In genomic region chr1:205658943-205659581, GRCh38 we compare ENCODE assay signal across 8 cellular contexts. TPM values are rescaled to one million over a fixed set of nuclear protein-coding genes. Genes with fewer than 3 reads are reported as not detected.
DNase-seq lines count a peak whose midpoint lies in the region; ATAC-seq and TF ChIP-seq lines count a peak whose summit lies in the region.

No MANE protein-coding gene starts in this region.

- H3K9me3 Mint-ChIP-seq in T-cell: no peaks in the 10 kb centered on the region

- no peak overlapping the region for H3K27ac Mint-ChIP-seq in T-cell

- intact Hi-C loops in left ventricle myocardium inferior (cut with micrococcal nuclease): loop anchor here (5.0 kb wide), 2 partner anchors 67 to 132 kb away; no protein-coding TSS in a partner anchor

- H3K4me1 Mint-ChIP-seq in T-cell: peaks cover 0 to 5% (median 0%) of the 10 kb centered on the region in 3 donors

- no peaks in the 10 kb centered on the region for H3K27me3 ChIP-seq in left ventricle myocardium inferior (ENCODE audit: low read depth)

- H3K9me3 ChIP-seq in left ventricle myocardium inferior (replicated peaks): no peaks in the 10 kb centered on the region

- no peak overlapping the region for H3K4me3 ChIP-seq in left ventricle myocardium inferior
- H3K4me3 ChIP-seq in retinal pigment epithelial cell (ENCODE audit: low read length): no peak overlapping the region

- DNase-seq in DMS 273 (lab: John Stamatoyannopoulos, UW; ENCODE audit: unreplicated experiment): peak; percentile 92
- peak; percentile 58 for DNase-seq in M059J (ENCODE audit: low read depth)
- DNase-seq in T-cell: peak; percentile 32 to 77 (median 67)
- peak; percentile 28 for DNase-seq in amniotic epithelial cell (ENCODE audit: low read depth)
- peak; percentile 81 for DNase-seq in left ventricle myocardium inferior
- no peak for DNase-seq in retinal pigment epithelial cell (ENCODE audit: low read depth)

- peaks cover 21% of the 10 kb centered on the region for H3K4me1 ChIP-seq in left ventricle myocardium inferior

- H3K27me3 Mint-ChIP-seq in T-cell: peaks cover 4 to 6% of the 10 kb centered on the region in 2 donors

- TF ChIP-seq CTCF in left ventricle myocardium inferior (IDR thresholded peaks at IDR 0.05; ENCODE audit: borderline replicate concordance) (peak; percentile 92), retinal pigment epithelial cell (conservative IDR thresholded peaks at IDR 0.05; ENCODE audit: low read depth, low read length) (peak; percentile 87)

- ATAC-seq in GM21717 (IDR thresholded peaks at IDR 0.05; ENCODE audit: unreplicated experiment) (peak; percentile 68), T-cell (replicated peaks in 1 of 4) (peak; percentile 83 to 94 (median 88)), HG03025 (IDR thresholded peaks at IDR 0.05; ENCODE audit: low FRiP score, unreplicated experiment) (no peak)

- H3K27ac ChIP-seq in left ventricle myocardium inferior (replicated peaks): no peak overlapping the region

- CTCF ChIA-PET in T-cell (lab: Charles Lee): interaction anchor here (0.5 to 6.9 kb wide), 33 partner anchors 8 to 323 kb away, joined by 3 to 142 read pairs (median 5); partner anchors contain the start of gene ELK4 (in 1 of the 2)

- H3K36me3 Mint-ChIP-seq in T-cell: no peaks in the 10 kb centered on the region

- no peaks in the 10 kb centered on the region for H3K36me3 ChIP-seq in left ventricle myocardium inferior

- H3K4me3 Mint-ChIP-seq in T-cell: no peak overlapping the region

- POLR2A ChIA-PET in T-cell (lab: Charles Lee): no interaction called here

RNA-seq across cellular contexts. Expression of gene SLC45A3, which starts 21.2 kb away (rescaled TPM):
- 4.4 and 7.8 TPM in 2 replicates for total RNA-seq in M059J (2014; rRNA removed; shearing (Covaris generic))
- total RNA-seq in T-cell (1 to 10 TPM in 2 of 5 donors, under 1 TPM in 3; 0.35 to 2.1 (median 0.75) TPM), left ventricle myocardium inferior (5.2 TPM)

RNA-seq across cellular contexts. Expression of gene ELK4, which starts 27.3 kb away (rescaled TPM):
- 13.7 and 21.1 TPM in 2 replicates for total RNA-seq in M059J (2014; rRNA removed; shearing (Covaris generic))
- total RNA-seq in T-cell (100 to 1,000 TPM; 131 to 185 (median 173) TPM), left ventricle myocardium inferior (36.3 TPM)
